In the genomic region with DNA sequence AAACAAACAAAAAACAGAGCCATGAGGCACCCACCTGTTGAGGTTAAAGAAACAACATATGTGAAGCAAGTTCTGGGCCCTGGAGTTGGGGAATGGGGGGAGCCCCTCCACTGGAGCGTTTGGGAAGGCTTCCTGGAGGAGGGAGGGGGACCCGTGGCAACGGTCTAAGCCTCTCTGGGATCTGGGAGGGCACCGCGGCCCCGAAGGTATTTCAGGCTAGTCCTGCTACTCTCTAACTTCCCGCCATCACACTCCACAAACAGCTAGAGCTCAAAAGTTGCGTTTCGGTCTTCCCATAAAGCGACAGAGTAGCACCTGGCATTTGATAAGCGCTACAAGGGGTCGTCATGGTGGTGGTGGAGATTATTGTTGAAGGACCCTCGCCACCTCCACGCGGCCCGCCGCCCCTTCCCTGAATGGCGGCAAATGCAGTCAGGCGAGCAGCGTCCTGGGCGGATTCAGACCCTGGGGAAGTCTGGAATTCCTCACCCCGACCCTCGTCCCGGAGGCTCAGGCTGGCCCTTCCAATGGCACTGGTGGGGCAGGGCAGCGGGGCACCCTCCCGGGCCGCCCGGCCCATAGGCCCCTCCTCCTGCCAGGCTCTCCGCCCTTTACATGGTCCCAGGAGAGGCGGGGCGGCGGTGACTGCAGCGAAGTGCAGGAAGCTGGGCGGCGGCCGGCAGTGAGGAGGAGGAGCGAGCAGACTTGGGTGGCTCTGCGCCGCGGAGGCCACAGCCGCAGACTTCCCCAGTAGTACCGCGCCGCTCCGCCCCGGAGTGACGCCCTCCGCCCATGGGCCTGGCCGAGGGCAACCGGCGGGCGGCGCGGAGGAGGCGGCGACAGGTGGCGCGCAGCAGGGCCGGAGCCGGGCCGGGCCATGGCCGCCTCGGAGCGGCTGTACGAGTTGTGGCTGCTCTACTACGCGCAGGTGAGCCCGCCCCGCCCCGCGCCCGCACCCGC, we compare ENCODE assay signal across 1 cellular context.
TF ChIP-seq lines count a peak whose summit lies in the region.

A gene with protein sequence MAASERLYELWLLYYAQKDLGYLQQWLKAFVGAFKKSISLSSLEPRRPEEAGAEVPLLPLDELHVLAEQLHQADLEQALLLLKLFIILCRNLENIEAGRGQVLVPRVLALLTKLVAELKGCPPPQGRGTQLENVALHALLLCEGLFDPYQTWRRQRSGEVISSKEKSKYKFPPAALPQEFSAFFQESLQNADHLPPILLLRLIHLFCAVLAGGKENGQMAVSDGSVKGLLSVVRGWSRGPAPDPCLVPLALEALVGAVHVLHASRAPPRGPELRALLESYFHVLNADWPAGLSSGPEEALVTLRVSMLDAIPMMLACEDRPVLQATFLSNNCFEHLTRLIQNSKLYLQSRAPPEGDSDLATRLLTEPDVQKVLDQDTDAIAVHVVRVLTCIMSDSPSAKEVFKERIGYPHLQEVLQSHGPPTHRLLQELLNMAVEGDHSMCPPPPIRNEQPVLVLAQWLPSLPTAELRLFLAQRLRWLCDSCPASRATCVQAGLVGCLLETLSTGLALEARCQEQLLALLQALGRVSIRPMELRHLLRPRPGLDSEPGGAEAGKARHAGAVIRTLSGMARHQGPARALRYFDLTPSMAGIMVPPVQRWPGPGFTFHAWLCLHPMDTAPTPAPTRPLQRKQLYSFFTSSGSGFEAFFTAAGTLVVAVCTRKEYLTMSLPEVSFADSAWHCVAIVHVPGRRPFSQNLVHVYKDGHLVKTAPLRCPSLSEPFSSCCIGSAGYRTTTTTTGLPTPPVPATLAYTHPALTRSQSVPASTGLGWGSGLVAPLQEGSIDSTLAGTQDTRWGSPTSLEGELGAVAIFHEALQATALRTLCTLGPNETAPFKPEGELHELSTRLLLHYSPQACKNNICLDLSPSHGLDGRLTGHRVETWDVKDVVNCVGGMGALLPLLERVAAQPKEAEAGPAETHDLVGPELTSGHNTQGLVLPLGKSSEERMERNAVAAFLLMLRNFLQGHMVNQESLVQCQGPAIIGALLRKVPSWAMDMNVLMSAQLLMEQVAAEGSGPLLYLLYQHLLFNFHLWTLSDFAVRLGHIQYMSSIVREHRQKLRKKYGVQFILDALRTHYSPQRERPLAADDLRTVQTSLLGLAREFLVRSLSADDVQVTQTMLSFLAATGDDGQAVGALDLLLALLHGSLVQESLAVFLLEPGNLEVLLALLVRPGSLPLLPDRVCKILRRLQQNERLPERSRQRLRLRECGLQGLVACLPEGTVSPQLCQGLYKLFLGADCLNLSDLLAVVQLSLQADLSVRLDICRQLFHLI (N-terminal part only) (plus strand): TSS at position 682 of the 960 bp plus-strand sequence. CDS start 196 bp downstream, at position 878.

TF ChIP-seq in HepG2, 621 proteins besides CTCF, POLR2A, EP300 and RAD21 (continued from another document and continues in another):
- 0 out of 2 replicates have a peak, but pooled peaks have one; percentile 45 for TF ChIP-seq ZNF776 (CRISPR knock-in tag; IDR thresholded peaks at IDR 0.05)
- TF ChIP-seq ZNF136 (CRISPR knock-in tag; IDR thresholded peaks at IDR 0.05; ENCODE audit: low read depth) = peak; percentile 27; the same call in 1 of the 2 replicates
- TF ChIP-seq, protein P1, sequence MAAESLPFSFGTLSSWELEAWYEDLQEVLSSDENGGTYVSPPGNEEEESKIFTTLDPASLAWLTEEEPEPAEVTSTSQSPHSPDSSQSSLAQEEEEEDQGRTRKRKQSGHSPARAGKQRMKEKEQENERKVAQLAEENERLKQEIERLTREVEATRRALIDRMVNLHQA (CRISPR knock-in tag; IDR thresholded peaks at IDR 0.05) = no peak
- TF ChIP-seq THYN1 (CRISPR knock-in tag; IDR thresholded peaks at IDR 0.05; ENCODE audit: borderline replicate concordance, low read depth) = no peak
- TF ChIP-seq HNF4G (IDR thresholded peaks at IDR 0.05; ENCODE audit: borderline replicate concordance, low read depth, low read length) = no peak
- TF ChIP-seq HNF4G (CRISPR knock-in tag; IDR thresholded peaks at IDR 0.05; ENCODE audit: borderline replicate concordance, low read depth) = no peak
- TF ChIP-seq NFE2L1 (CRISPR knock-in tag; IDR thresholded peaks at IDR 0.05; ENCODE audit: borderline replicate concordance) = no peak
- no peak for TF ChIP-seq NFE2 (CRISPR knock-in tag; IDR thresholded peaks at IDR 0.05)
- no peak for TF ChIP-seq ZNF550 (CRISPR knock-in tag; IDR thresholded peaks at IDR 0.05; ENCODE audit: borderline replicate concordance)
- peak; percentile 49; the same call in 1 of the 2 replicates for TF ChIP-seq ETV5 (CRISPR knock-in tag; IDR thresholded peaks at IDR 0.05; ENCODE audit: borderline replicate concordance)
- no peak for TF ChIP-seq TOE1 (CRISPR knock-in tag; IDR thresholded peaks at IDR 0.05)
- peak; percentile 82 for TF ChIP-seq SAP130 (CRISPR knock-in tag; IDR thresholded peaks at IDR 0.05; ENCODE audit: low read depth)
- TF ChIP-seq HHEX (CRISPR knock-in tag; IDR thresholded peaks at IDR 0.05) = no peak
- peak; percentile 85 for TF ChIP-seq ZMAT3 (CRISPR knock-in tag; conservative IDR thresholded peaks at IDR 0.05)
- 0 out of 2 replicates have a peak, but pooled peaks have one; percentile 25 for TF ChIP-seq REPIN1 (CRISPR knock-in tag; IDR thresholded peaks at IDR 0.05; ENCODE audit: borderline replicate concordance, low read depth)
- TF ChIP-seq TP53 (CRISPR knock-in tag; conservative IDR thresholded peaks at IDR 0.05) = 0 out of 2 replicates have a peak, but pooled peaks have one; percentile 31
- TF ChIP-seq, protein P2, sequence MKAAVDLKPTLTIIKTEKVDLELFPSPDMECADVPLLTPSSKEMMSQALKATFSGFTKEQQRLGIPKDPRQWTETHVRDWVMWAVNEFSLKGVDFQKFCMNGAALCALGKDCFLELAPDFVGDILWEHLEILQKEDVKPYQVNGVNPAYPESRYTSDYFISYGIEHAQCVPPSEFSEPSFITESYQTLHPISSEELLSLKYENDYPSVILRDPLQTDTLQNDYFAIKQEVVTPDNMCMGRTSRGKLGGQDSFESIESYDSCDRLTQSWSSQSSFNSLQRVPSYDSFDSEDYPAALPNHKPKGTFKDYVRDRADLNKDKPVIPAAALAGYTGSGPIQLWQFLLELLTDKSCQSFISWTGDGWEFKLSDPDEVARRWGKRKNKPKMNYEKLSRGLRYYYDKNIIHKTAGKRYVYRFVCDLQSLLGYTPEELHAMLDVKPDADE (CRISPR knock-in tag; IDR thresholded peaks at IDR 0.05) = no peak
- TF ChIP-seq, protein P3, sequence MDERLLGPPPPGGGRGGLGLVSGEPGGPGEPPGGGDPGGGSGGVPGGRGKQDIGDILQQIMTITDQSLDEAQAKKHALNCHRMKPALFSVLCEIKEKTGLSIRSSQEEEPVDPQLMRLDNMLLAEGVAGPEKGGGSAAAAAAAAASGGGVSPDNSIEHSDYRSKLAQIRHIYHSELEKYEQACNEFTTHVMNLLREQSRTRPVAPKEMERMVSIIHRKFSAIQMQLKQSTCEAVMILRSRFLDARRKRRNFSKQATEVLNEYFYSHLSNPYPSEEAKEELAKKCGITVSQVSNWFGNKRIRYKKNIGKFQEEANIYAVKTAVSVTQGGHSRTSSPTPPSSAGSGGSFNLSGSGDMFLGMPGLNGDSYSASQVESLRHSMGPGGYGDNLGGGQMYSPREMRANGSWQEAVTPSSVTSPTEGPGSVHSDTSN (CRISPR knock-in tag; IDR thresholded peaks at IDR 0.05) = no peak
- no peak for TF ChIP-seq MBD4 (IDR thresholded peaks at IDR 0.05; ENCODE audit: borderline replicate concordance, low read length)
- no peak for TF ChIP-seq FOXJ3 (CRISPR knock-in tag; IDR thresholded peaks at IDR 0.05; ENCODE audit: borderline replicate concordance)
- no peak for TF ChIP-seq ZSCAN30 (CRISPR knock-in tag; IDR thresholded peaks at IDR 0.05)
- no peak for TF ChIP-seq HCFC1 (IDR thresholded peaks at IDR 0.05; ENCODE audit: low read depth, low read length)
- peak; percentile 47; the same call in 1 of the 2 replicates for TF ChIP-seq ERF (CRISPR knock-in tag; IDR thresholded peaks at IDR 0.05)
- TF ChIP-seq GABPB1 (CRISPR knock-in tag; IDR thresholded peaks at IDR 0.05) = peak; percentile 79
- TF ChIP-seq RFX3 (CRISPR knock-in tag; IDR thresholded peaks at IDR 0.05) = no peak
- no peak for TF ChIP-seq ZNF296 (CRISPR knock-in tag; conservative IDR thresholded peaks at IDR 0.05)
- TF ChIP-seq, protein P4, sequence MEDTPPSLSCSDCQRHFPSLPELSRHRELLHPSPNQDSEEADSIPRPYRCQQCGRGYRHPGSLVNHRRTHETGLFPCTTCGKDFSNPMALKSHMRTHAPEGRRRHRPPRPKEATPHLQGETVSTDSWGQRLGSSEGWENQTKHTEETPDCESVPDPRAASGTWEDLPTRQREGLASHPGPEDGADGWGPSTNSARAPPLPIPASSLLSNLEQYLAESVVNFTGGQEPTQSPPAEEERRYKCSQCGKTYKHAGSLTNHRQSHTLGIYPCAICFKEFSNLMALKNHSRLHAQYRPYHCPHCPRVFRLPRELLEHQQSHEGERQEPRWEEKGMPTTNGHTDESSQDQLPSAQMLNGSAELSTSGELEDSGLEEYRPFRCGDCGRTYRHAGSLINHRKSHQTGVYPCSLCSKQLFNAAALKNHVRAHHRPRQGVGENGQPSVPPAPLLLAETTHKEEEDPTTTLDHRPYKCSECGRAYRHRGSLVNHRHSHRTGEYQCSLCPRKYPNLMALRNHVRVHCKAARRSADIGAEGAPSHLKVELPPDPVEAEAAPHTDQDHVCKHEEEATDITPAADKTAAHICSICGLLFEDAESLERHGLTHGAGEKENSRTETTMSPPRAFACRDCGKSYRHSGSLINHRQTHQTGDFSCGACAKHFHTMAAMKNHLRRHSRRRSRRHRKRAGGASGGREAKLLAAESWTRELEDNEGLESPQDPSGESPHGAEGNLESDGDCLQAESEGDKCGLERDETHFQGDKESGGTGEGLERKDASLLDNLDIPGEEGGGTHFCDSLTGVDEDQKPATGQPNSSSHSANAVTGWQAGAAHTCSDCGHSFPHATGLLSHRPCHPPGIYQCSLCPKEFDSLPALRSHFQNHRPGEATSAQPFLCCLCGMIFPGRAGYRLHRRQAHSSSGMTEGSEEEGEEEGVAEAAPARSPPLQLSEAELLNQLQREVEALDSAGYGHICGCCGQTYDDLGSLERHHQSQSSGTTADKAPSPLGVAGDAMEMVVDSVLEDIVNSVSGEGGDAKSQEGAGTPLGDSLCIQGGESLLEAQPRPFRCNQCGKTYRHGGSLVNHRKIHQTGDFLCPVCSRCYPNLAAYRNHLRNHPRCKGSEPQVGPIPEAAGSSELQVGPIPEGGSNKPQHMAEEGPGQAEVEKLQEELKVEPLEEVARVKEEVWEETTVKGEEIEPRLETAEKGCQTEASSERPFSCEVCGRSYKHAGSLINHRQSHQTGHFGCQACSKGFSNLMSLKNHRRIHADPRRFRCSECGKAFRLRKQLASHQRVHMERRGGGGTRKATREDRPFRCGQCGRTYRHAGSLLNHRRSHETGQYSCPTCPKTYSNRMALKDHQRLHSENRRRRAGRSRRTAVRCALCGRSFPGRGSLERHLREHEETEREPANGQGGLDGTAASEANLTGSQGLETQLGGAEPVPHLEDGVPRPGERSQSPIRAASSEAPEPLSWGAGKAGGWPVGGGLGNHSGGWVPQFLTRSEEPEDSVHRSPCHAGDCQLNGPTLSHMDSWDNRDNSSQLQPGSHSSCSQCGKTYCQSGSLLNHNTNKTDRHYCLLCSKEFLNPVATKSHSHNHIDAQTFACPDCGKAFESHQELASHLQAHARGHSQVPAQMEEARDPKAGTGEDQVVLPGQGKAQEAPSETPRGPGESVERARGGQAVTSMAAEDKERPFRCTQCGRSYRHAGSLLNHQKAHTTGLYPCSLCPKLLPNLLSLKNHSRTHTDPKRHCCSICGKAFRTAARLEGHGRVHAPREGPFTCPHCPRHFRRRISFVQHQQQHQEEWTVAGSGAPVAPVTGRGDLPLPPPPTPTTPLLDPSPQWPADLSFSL (CRISPR knock-in tag; IDR thresholded peaks at IDR 0.05) = no peak
- TF ChIP-seq, protein P5, sequence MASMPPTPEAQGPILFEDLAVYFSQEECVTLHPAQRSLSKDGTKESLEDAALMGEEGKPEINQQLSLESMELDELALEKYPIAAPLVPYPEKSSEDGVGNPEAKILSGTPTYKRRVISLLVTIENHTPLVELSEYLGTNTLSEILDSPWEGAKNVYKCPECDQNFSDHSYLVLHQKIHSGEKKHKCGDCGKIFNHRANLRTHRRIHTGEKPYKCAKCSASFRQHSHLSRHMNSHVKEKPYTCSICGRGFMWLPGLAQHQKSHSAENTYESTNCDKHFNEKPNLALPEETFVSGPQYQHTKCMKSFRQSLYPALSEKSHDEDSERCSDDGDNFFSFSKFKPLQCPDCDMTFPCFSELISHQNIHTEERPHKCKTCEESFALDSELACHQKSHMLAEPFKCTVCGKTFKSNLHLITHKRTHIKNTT (CRISPR knock-in tag; IDR thresholded peaks at IDR 0.05) = no peak
- TF ChIP-seq MAFG (CRISPR knock-in tag; IDR thresholded peaks at IDR 0.05) = no peak
- no peak for TF ChIP-seq STAG1 (CRISPR knock-in tag; IDR thresholded peaks at IDR 0.05)
- peak; percentile 30; the same call in 1 of the 2 replicates for TF ChIP-seq ZNF331 (CRISPR knock-in tag; IDR thresholded peaks at IDR 0.05)
- TF ChIP-seq HMG20B (CRISPR knock-in tag; conservative IDR thresholded peaks at IDR 0.05) = 0 out of 2 replicates have a peak, but pooled peaks have one; percentile 21
- no peak for TF ChIP-seq ZNF207 (IDR thresholded peaks at IDR 0.05; ENCODE audit: borderline replicate concordance)
- peak; percentile 35; the same call in 1 of the 2 replicates for TF ChIP-seq ZNF607 (CRISPR knock-in tag; IDR thresholded peaks at IDR 0.05; ENCODE audit: borderline replicate concordance)
- no peak for TF ChIP-seq NONO (IDR thresholded peaks at IDR 0.05)
- TF ChIP-seq NONO (CRISPR knock-in tag; conservative IDR thresholded peaks at IDR 0.05) = no peak
- no peak for TF ChIP-seq CAMTA2 (CRISPR knock-in tag; IDR thresholded peaks at IDR 0.05; ENCODE audit: borderline replicate concordance)
- TF ChIP-seq, protein P6, sequence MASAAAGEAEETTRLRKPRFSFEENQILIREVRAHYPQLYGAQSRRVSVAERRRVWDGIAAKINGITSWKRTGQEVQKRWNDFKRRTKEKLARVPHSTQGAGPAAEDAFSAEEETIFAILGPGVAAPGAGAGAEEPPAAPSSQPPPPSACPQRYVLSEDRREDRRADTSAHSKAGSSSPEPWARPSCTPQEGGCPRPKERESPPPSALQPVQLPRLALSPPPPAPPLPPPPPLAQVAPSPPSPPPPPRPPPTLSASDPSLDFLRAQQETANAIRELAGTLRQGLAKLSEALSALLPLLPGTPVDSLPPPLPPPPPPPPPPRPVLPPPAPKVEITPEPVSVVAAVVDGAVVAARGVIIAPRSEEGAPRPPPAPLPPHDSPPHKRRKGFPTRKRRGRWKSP (CRISPR knock-in tag; IDR thresholded peaks at IDR 0.05) = 0 out of 2 replicates have a peak, but pooled peaks have one; percentile 19
- no peak for TF ChIP-seq ZNF317 (CRISPR knock-in tag; IDR thresholded peaks at IDR 0.05)
- TF ChIP-seq ZFP1 (CRISPR knock-in tag; IDR thresholded peaks at IDR 0.05) = 0 out of 2 replicates have a peak, but pooled peaks have one; percentile 20
- TF ChIP-seq BRD4 (CRISPR knock-in tag; IDR thresholded peaks at IDR 0.05) = no peak
- TF ChIP-seq SIN3B (IDR thresholded peaks at IDR 0.05; ENCODE audit: low read length) = no peak
